Comparison of ENCODE assay signal across 12 cellular contexts in the genomic region with DNA sequence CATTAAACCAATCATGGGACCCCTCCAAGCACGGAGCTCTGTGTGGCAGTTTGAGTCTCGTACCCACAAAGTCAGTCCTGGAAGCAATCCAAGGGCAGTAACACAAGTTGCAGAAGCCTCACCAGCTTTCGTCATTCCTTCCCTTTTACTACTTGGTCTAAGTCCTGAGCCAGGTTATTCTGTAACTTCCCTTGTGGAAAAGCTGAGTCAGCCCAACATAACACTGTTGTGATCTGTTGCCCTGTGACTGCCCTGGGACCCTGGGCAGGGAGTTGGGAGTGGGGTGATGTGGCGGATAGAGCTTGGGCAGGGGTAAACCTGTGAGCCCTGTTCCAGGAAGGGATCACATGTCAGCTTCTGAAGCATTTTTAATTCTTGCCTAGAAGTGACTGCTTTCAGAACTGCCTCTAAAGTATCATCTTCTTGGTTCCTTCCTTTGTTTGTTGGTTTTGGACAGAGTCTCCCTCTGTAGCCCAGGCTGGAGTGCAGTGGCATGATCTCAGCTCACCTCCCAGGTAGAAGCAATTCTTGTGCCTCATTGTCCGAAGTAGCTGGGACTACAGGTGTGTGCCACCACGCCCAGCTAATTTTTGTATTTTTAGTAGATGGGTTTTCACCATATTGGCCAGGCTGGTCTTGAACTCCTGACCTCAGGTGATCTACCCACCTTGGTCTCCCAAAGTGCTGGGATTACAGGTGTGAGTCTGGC.
A peak's percentile ranks its signal among the peaks of the same experiment; 100 is the strongest.
DNase-seq lines count a peak whose midpoint lies in the region; ATAC-seq and TF ChIP-seq lines count a peak whose summit lies in the region.
"Had no signal": no experiment of that assay in that cellular context is flagged by ENCODE, and none has a peak within 500 bp of the region (broad histone marks: within the 10 kb centered on the region; RNA-seq: fewer than 3 reads in every experiment).

No MANE protein-coding gene starts in this region.

- H3K4me1 ChIP-seq in fibroblast of lung (ENCODE audit: control insufficient read depth, extremely low read depth, insufficient read depth, low read length) (no peaks in the 10 kb centered on the region), SJCRH30 (no peaks in the 10 kb centered on the region)
- H3K4me1 ChIP-seq: BLaER1 had no signal

- H3K9me3 ChIP-seq in fibroblast of lung (ENCODE audit: control insufficient read depth, insufficient read depth, low read depth, low read length): no peaks in the 10 kb centered on the region
- no peaks in the 10 kb centered on the region for H3K9me3 ChIP-seq in SJCRH30 (replicated peaks)
- H3K9me3 ChIP-seq: BLaER1 had no signal

- H3K36me3 Mint-ChIP-seq in activated naive CD4-positive, alpha-beta T cell treated with anti-CD3 and anti-CD28 coated beads for 36 hours (ENCODE audit: low read depth): no peaks in the 10 kb centered on the region

- H3K27me3 Mint-ChIP-seq in activated naive CD4-positive, alpha-beta T cell treated with anti-CD3 and anti-CD28 coated beads for 36 hours (ENCODE audit: low read depth): peaks cover 5% of the 10 kb centered on the region

- no peak for TF ChIP-seq CTCF in fibroblast of lung (conservative IDR thresholded peaks at IDR 0.05 in 1 of 2, IDR thresholded peaks at IDR 0.05 in 1 of 2; ENCODE audit: low read depth in 1 of 2, low read length in 2 of 2)

- H3K27me3 ChIP-seq in fibroblast of lung (ENCODE audit: control insufficient read depth, insufficient read depth, low read length): no peaks in the 10 kb centered on the region
- H3K27me3 ChIP-seq in SJCRH30: no peaks in the 10 kb centered on the region
- H3K27me3 ChIP-seq: BLaER1 had no signal

- intact Hi-C loops in activated naive CD4-positive, alpha-beta T cell treated with anti-CD3 and anti-CD28 coated beads for 36 hours (cut with micrococcal nuclease): no loop called here

- H3K4me2 ChIP-seq in fibroblast of lung (ENCODE audit: extremely low read depth, insufficient read depth, low read length): no peak overlapping the region
- H3K4me2 ChIP-seq: BLaER1 had no signal

- H3K27ac Mint-ChIP-seq in activated naive CD4-positive, alpha-beta T cell treated with anti-CD3 and anti-CD28 coated beads for 36 hours: no peak overlapping the region

- no peak overlapping the region for H3K27ac ChIP-seq in fibroblast of lung (ENCODE audit: insufficient read depth, low read length)
- H3K27ac ChIP-seq in SJCRH30: no peak overlapping the region
- H3K27ac ChIP-seq: BLaER1, VCaP had no signal

- no peaks in the 10 kb centered on the region for H3K79me2 ChIP-seq in fibroblast of lung (ENCODE audit: control insufficient read depth, insufficient read depth, low read length)

- H3K36me3 ChIP-seq in fibroblast of lung (ENCODE audit: control insufficient read depth, insufficient read depth, low read length) (no peaks in the 10 kb centered on the region), SJCRH30 (no peaks in the 10 kb centered on the region)
- H3K36me3 ChIP-seq: BLaER1 had no signal

- H3K9ac ChIP-seq in fibroblast of lung (ENCODE audit: insufficient read depth, low read length): no peak overlapping the region
- H3K9ac ChIP-seq: BLaER1 had no signal

- H3K9me3 Mint-ChIP-seq in activated naive CD4-positive, alpha-beta T cell treated with anti-CD3 and anti-CD28 coated beads for 36 hours: no peaks in the 10 kb centered on the region

- H4K20me1 ChIP-seq in fibroblast of lung (ENCODE audit: control insufficient read depth, extremely low read depth, insufficient read depth, low read length): no peaks in the 10 kb centered on the region
- H4K20me1 ChIP-seq: BLaER1 had no signal

- H2AFZ ChIP-seq in fibroblast of lung (ENCODE audit: low read length): no peak overlapping the region

- CTCF ChIA-PET in activated naive CD4-positive, alpha-beta T cell treated with anti-CD3 and anti-CD28 coated beads for 36 hours (lab: Charles Lee): no interaction called here

- H3K4me1 Mint-ChIP-seq in activated naive CD4-positive, alpha-beta T cell treated with anti-CD3 and anti-CD28 coated beads for 36 hours (ENCODE audit: low read depth): no peaks in the 10 kb centered on the region

- no peak for ATAC-seq in GM19467 (IDR thresholded peaks at IDR 0.05; ENCODE audit: unreplicated experiment)

- no peak overlapping the region for H3K4me3 ChIP-seq in fibroblast of lung (replicated peaks in 1 of 4; ENCODE audit: control extremely low read depth in 1 of 4, insufficient read depth in 1 of 4, low read depth in 3 of 4, low read length in 4 of 4)
- no peak overlapping the region for H3K4me3 ChIP-seq in SJCRH30
- H3K4me3 ChIP-seq: BLaER1, lung had no signal

- DNase-seq in AML-193 (lab: John Stamatoyannopoulos, UW): peak; percentile 94 to 96
- DNase-seq in OCI-M1 (lab: John Stamatoyannopoulos, UW): peak; percentile 73
- DNase-seq in fibroblast of lung (ENCODE audit: low read depth in 2 of 2): peak; percentile 65 to 91
- peak; percentile 55 for DNase-seq in mucosa of gallbladder (ENCODE audit: low spot score)
- DNase-seq in SJCRH30: no peak
- no peak for DNase-seq in DMS114 treated with DMSO at 0.1 percent for 48 hours (lab: John Stamatoyannopoulos, UW; ENCODE audit: unreplicated experiment)
- no peak for DNase-seq in activated naive CD4-positive, alpha-beta T cell treated with anti-CD3 and anti-CD28 coated beads for 36 hours
- DNase-seq: NCI-H2081 treated with DMSO at 0.1 percent for 48 hours had no signal

- H3K4me3 Mint-ChIP-seq in activated naive CD4-positive, alpha-beta T cell treated with anti-CD3 and anti-CD28 coated beads for 36 hours: no peak overlapping the region

Comparison
In these comparisons a context has a peak if more than half of its experiments do, and no peak if none do; other contexts are left out.
1. DNase-seq: peak in AML-193 (2 of 2), OCI-M1 (single experiment), fibroblast of lung (2 of 2) and mucosa of gallbladder (single experiment); none in SJCRH30 (0 of 2), DMS114 treated with DMSO at 0.1 percent for 48 hours (single experiment) and activated naive CD4-positive, alpha-beta T cell treated with anti-CD3 and anti-CD28 coated beads for 36 hours (single experiment).